ENCODE assay signal across 9 cellular contexts in the genomic region with DNA sequence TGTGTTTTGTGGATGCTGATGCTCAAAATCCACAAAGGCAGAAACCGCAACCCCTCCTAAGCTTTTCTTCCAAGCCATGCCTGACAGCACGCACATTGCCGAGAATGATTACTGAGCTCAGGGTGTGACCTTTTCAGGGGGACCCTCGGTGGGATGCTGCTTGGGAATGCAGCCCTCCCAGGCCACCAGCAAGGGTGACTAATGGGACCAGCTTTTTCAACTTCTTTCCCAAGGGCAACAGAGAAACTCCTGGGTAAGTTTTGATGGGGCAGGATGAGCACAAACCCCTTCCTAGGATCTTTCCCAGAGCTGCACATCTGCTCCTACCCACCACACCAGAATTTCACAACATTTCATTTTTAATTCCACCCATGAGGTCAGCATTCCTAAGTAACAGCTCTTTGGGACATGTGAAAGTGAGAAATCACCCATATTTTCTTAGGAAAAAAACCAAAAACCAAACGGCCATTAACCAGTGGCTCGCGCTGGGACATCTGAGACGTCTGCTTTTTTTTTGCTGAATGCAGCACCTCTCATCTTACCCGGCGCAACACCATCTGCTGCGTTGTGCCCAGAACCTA.
DNase-seq lines count a peak whose midpoint lies in the region; ATAC-seq lines count a peak whose summit lies in the region.
"Had no signal": no experiment of that assay in that cellular context is flagged by ENCODE, and none has a peak within 500 bp of the region (broad histone marks: within the 10 kb centered on the region; RNA-seq: fewer than 3 reads in every experiment).

No MANE protein-coding gene starts in this region.

- no peak for ATAC-seq in left colon

- peak; percentile 31 for DNase-seq in NCI-H2107 treated with DMSO at 0.1 percent for 48 hours (lab: John Stamatoyannopoulos, UW; ENCODE audit: unreplicated experiment)
- no peak for DNase-seq in NCI-H2107 (lab: John Stamatoyannopoulos, UW)
- DNase-seq in RPMI8226, result peak; percentile 55
- DNase-seq in fibroblast of the conjunctiva (ENCODE audit: low read depth), result peak; percentile 51
- DNase-seq in stromal cell of bone marrow (ENCODE audit: low read depth), result peak; percentile 93
- DNase-seq in NOMO-1 treated with DMSO at 0.1 percent for 48 hours (lab: John Stamatoyannopoulos, UW; ENCODE audit: unreplicated experiment), result no peak
- no peak for DNase-seq in left colon
- DNase-seq in activated CD4-positive, alpha-beta T cell treated with anti-CD3 and anti-CD28 coated beads for 1 hour, result no peak
- DNase-seq: foreskin melanocyte had no signal

- intact Hi-C loops in left colon (cut with DNase I, micrococcal nuclease), result no loop called here

Comparison
In these comparisons a context has a peak if more than half of its experiments do, and no peak if none do; other contexts are left out.
1. DNase-seq: peak in NCI-H2107 treated with DMSO at 0.1 percent for 48 hours (single experiment), RPMI8226 (single experiment), fibroblast of the conjunctiva (single experiment) and stromal cell of bone marrow (single experiment); none in NCI-H2107 (single experiment), NOMO-1 treated with DMSO at 0.1 percent for 48 hours (single experiment), left colon (0 of 2) and activated CD4-positive, alpha-beta T cell treated with anti-CD3 and anti-CD28 coated beads for 1 hour (single experiment).